In genomic region chr6:120675886-120676285, GRCh38 we compare ENCODE assay signal across 23 cellular contexts.
A peak's percentile ranks its signal among the peaks of the same experiment; 100 is the strongest.
DNase-seq lines count a peak whose midpoint lies in the region; ATAC-seq and TF ChIP-seq lines count a peak whose summit lies in the region.
"Had no signal": no experiment of that assay in that cellular context is flagged by ENCODE, and none has a peak within 500 bp of the region (broad histone marks: within the 10 kb centered on the region; RNA-seq: fewer than 3 reads in every experiment).

No MANE protein-coding gene starts in this region.

- peaks cover 2% of the 10 kb centered on the region for H3K36me3 Mint-ChIP-seq in mesothelial cell of epicardium
- H3K36me3 Mint-ChIP-seq: CD8-positive, alpha-beta memory T cell had no signal

- H3K4me3 Mint-ChIP-seq in mesothelial cell of epicardium = no peak overlapping the region
- H3K4me3 Mint-ChIP-seq: CD8-positive, alpha-beta memory T cell; H9 had no signal

- H3K27ac ChIP-seq in IMR-90 (ENCODE audit: insufficient read depth, low read length) = no peak overlapping the region
- no peak overlapping the region for H3K27ac ChIP-seq in RWPE2 (ENCODE audit: poor library complexity, severe bottlenecking)
- H3K27ac ChIP-seq: 22Rv1, C4-2B, GM23248, SK-N-MC had no signal

- H2AK9ac ChIP-seq in IMR-90 (replicated peaks; ENCODE audit: low read depth, low read length, poor library complexity) = no peak overlapping the region

- no peak for TF ChIP-seq POLR2A in IMR-90 (IDR thresholded peaks at IDR 0.05; ENCODE audit: low read depth, low read length)

- H3K4me1 ChIP-seq in IMR-90 (ENCODE audit: control insufficient read depth, insufficient read depth, low read length) = no peaks in the 10 kb centered on the region
- no peaks in the 10 kb centered on the region for H3K4me1 ChIP-seq in RWPE2 (ENCODE audit: insufficient read depth, poor library complexity, severe bottlenecking)

- H3K4me1 Mint-ChIP-seq in mesothelial cell of epicardium = peaks cover 2% of the 10 kb centered on the region
- H3K4me1 Mint-ChIP-seq: CD8-positive, alpha-beta memory T cell had no signal

- no peak overlapping the region for H2AK5ac ChIP-seq in IMR-90 (ENCODE audit: low read depth, low read length)

- no peak overlapping the region for H2BK20ac ChIP-seq in IMR-90 (ENCODE audit: low read depth, low read length)

- peaks cover 8% of the 10 kb centered on the region for H3K9me3 Mint-ChIP-seq in mesothelial cell of epicardium
- H3K9me3 Mint-ChIP-seq: H9 had no signal

- H3K4ac ChIP-seq in IMR-90 (ENCODE audit: low read depth, low read length) = no peak overlapping the region

- no peak overlapping the region for H3K4me2 ChIP-seq in IMR-90 (ENCODE audit: low read depth, low read length)

- H4K8ac ChIP-seq in IMR-90 (ENCODE audit: low read depth in 2 of 2, low read length in 2 of 2) = no peak overlapping the region

- ATAC-seq in IMR-90 (ENCODE audit: low read depth) (no peak), RWPE2 (ENCODE audit: low read depth) (peak; percentile 52; the same call in 2 of the 3 replicates)

- H4K91ac ChIP-seq in IMR-90 (ENCODE audit: insufficient read depth, low read depth, low read length) = no peak overlapping the region

- H3K23ac ChIP-seq in IMR-90 (ENCODE audit: low read depth, low read length) = no peak overlapping the region

- H2BK120ac ChIP-seq in IMR-90 (ENCODE audit: low read depth, low read length) = no peak overlapping the region

- H4K20me1 ChIP-seq in IMR-90 (ENCODE audit: insufficient read depth, low read length) = no peaks in the 10 kb centered on the region

- intact Hi-C loops in IMR-90 (cut with micrococcal nuclease) = no loop called here

- no peak overlapping the region for H2BK5ac ChIP-seq in IMR-90 (ENCODE audit: low read depth, low read length, poor library complexity, severe bottlenecking)

- H3K9me3 ChIP-seq in IMR-90 (ENCODE audit: control insufficient read depth, insufficient read depth, low read length) (peaks cover 1% of the 10 kb centered on the region; the same call in 1 of the 2 replicates), RWPE2 (ENCODE audit: severe bottlenecking) (no peaks in the 10 kb centered on the region)
- H3K9me3 ChIP-seq: MG63 had no signal

- whole genome bisulfite sequencing in IMR-90 (ENCODE audit: extremely low coverage in 2 of 2, insufficient read length in 1 of 2), 2 experiments = no CpG with 5 or more reads among the region's 3 CpGs

- H3K56ac ChIP-seq in IMR-90 (ENCODE audit: extremely low read depth, insufficient read depth, low read length) = no peak overlapping the region

- CTCF ChIA-PET in IMR-90 (lab: Yijun Ruan, JAX) = interaction anchor here (0.5 kb wide), 1 partner anchor 782 kb away, joined by 3 read pairs; no protein-coding TSS in a partner anchor

- H2AFZ ChIP-seq in IMR-90 (replicated peaks; ENCODE audit: low read length, poor library complexity) = no peak overlapping the region
- H2AFZ ChIP-seq: GM23248 had no signal

- in situ Hi-C loops in IMR-90 (cut with MboI; ENCODE audit: low sequenced_read_pairs) = no loop called here

- no peaks in the 10 kb centered on the region for H3K27me3 Mint-ChIP-seq in mesothelial cell of epicardium (ENCODE audit: low read depth)
- H3K27me3 Mint-ChIP-seq: CD8-positive, alpha-beta memory T cell had no signal

- no peak overlapping the region for H2BK15ac ChIP-seq in IMR-90 (ENCODE audit: low read depth, low read length)

- POLR2A ChIA-PET in IMR-90 (lab: Charles Lee; ENCODE audit: unreplicated experiment) = no interaction called here

- H3K27me3 ChIP-seq in IMR-90 (ENCODE audit: control insufficient read depth, insufficient read depth, low read length) (no peaks in the 10 kb centered on the region), RWPE2 (ENCODE audit: insufficient read depth, poor library complexity, severe bottlenecking) (no peaks in the 10 kb centered on the region)
- H3K27me3 ChIP-seq: MG63 had no signal

- DNase-seq in DMS53 (lab: John Stamatoyannopoulos, UW) = peak; percentile 53
- DNase-seq in DMS53 treated with DMSO at 0.1 percent for 48 hours (lab: John Stamatoyannopoulos, UW; ENCODE audit: unreplicated experiment) = no peak
- DNase-seq in IMR-90 = no peak
- DNase-seq in RWPE2 (ENCODE audit: low spot score) = no peak
- peak; percentile 48 for DNase-seq in glomerular visceral epithelial cell (ENCODE audit: extremely low spot score)
- DNase-seq in mesothelial cell of epicardium (ENCODE audit: low spot score in 2 of 2, unreplicated experiment in 2 of 2) = no peak
- DNase-seq in NCI-H69 (lab: John Stamatoyannopoulos, UW) = no peak
- DNase-seq in DMS79 treated with DMSO at 0.1 percent for 48 hours (lab: John Stamatoyannopoulos, UW) = no peak
- DNase-seq: CD8-positive, alpha-beta memory T cell; DMS79; GM23248; H9; MG63; NCI-H1436; NCI-H187 treated with DMSO at 0.1 percent for 48 hours; NCI-H2107; NCI-H510A; NCI-H748 treated with DMSO at 0.1 percent for 48 hours; SHP77 treated with DMSO at 0.1 percent for 48 hours; SW 1271 had no signal

- H3K4me3 ChIP-seq in IMR-90 (ENCODE audit: insufficient read depth, low read depth, low read length) (no peak overlapping the region), RWPE2 (ENCODE audit: severe bottlenecking) (no peak overlapping the region)
- H3K4me3 ChIP-seq: GM23248, MG63, SK-N-MC had no signal

- no peaks in the 10 kb centered on the region for H3K9me1 ChIP-seq in IMR-90 (ENCODE audit: insufficient read depth, low read length)

- no peak overlapping the region for H3K18ac ChIP-seq in IMR-90 (ENCODE audit: low read depth, low read length)

- no TSS peak for BruUV-seq in IMR-90 (replicated peaks; lab: Mats Ljungman, UMichigan)

- dilution Hi-C loops in IMR-90 (cut with HindIII; ENCODE audit: low sequenced_read_pairs, unreplicated experiment) = no loop called here

- H3K9ac ChIP-seq in IMR-90 (ENCODE audit: low read depth, low read length) = no peak overlapping the region
- H3K9ac ChIP-seq: GM23248 had no signal

- TF ChIP-seq RAD21 in IMR-90 (IDR thresholded peaks at IDR 0.05; ENCODE audit: low read length) = no peak

- no peak overlapping the region for H4K5ac ChIP-seq in IMR-90 (ENCODE audit: low read depth, low read length)

- H3K14ac ChIP-seq in IMR-90 (replicated peaks; ENCODE audit: low read depth, low read length) = no peak overlapping the region

- no peak overlapping the region for H3K27ac Mint-ChIP-seq in mesothelial cell of epicardium
- H3K27ac Mint-ChIP-seq: CD8-positive, alpha-beta memory T cell; H9 had no signal

- no peaks in the 10 kb centered on the region for H3K79me1 ChIP-seq in IMR-90 (ENCODE audit: low read depth in 1 of 2, low read length in 2 of 2)

- H3K36me3 ChIP-seq in IMR-90 (ENCODE audit: control insufficient read depth, insufficient read depth, low read length) (no peaks in the 10 kb centered on the region), RWPE2 (ENCODE audit: low read depth) (no peaks in the 10 kb centered on the region)
- H3K36me3 ChIP-seq: MG63 had no signal

- TF ChIP-seq CTCF in IMR-90 (conservative IDR thresholded peaks at IDR 0.05; ENCODE audit: low read depth, low read length) = no peak
- no peak for TF ChIP-seq CTCF in RWPE2 (IDR thresholded peaks at IDR 0.05; ENCODE audit: poor library complexity, severe bottlenecking)
- no peak for TF ChIP-seq CTCF in mesothelial cell of epicardium (IDR thresholded peaks at IDR 0.05; ENCODE audit: unreplicated experiment)

TF ChIP-seq in IMR-90, 13 proteins besides CTCF, POLR2A, EP300 and RAD21:
- TF ChIP-seq MXI1 (IDR thresholded peaks at IDR 0.05; ENCODE audit: borderline replicate concordance, low read depth, low read length) (no peak), NFE2L2 (IDR thresholded peaks at IDR 0.05; ENCODE audit: low read depth, low read length) (peak; percentile 14; the same call in 1 of the 2 replicates)

Comparison
In these comparisons a context has a peak if more than half of its experiments do, and no peak if none do; other contexts are left out.
1. DNase-seq: peak in DMS53 (single experiment) and glomerular visceral epithelial cell (single experiment); none in DMS53 treated with DMSO at 0.1 percent for 48 hours (single experiment), IMR-90 (single experiment), RWPE2 (single experiment), mesothelial cell of epicardium (0 of 2), NCI-H69 (single experiment) and DMS79 treated with DMSO at 0.1 percent for 48 hours (single experiment).